In genomic region chr7:64569372-64570361, GRCh38 we compare ENCODE assay signal across 8 cellular contexts. TPM values are rescaled to one million over a fixed set of nuclear protein-coding genes. Genes with fewer than 3 reads are reported as not detected.
DNase-seq lines count a peak whose midpoint lies in the region; ATAC-seq and TF ChIP-seq lines count a peak whose summit lies in the region.
"Not testable (repeated sequence)": the region's sequence is repeated elsewhere in the genome, so short reads cannot be mapped to it uniquely, and the experiment has no call there.

No MANE protein-coding gene starts in this region.

- not testable (repeated sequence) for H3K9ac ChIP-seq in NT2/D1 (ENCODE audit: insufficient read length, low read depth); mammary epithelial cell (ENCODE audit: insufficient read depth, low read length); muscle layer of colon (ENCODE audit: low read length)

- ATAC-seq in GM18909 (IDR thresholded peaks at IDR 0.05; ENCODE audit: poor library complexity, unreplicated experiment) (peak; percentile 52), Right ventricle myocardium superior (ENCODE audit: poor library complexity) (peak; percentile 75), aorta (ENCODE audit: low FRiP score) (peak; percentile 78)

- intact Hi-C loops in mammary epithelial cell (cut with micrococcal nuclease); Right ventricle myocardium superior (cut with DNase I): not testable (repeated sequence)
- intact Hi-C loops in aorta (cut with DNase I): loop anchor here in 1 of 2 donors (10.0 kb wide), 1 partner anchor 105 kb away; no protein-coding TSS in a partner anchor

- H4K20me1 ChIP-seq in mammary epithelial cell (ENCODE audit: insufficient read depth, low read length): not testable (repeated sequence)

- CTCF ChIA-PET in mammary epithelial cell (lab: Charles Lee; ENCODE audit: low non-redundant PET): not testable (repeated sequence)

- BruUV-seq in mammary epithelial cell (replicated peaks; lab: Mats Ljungman, UMichigan): not testable (repeated sequence)

- TF ChIP-seq CTCF in mammary epithelial cell (conservative IDR thresholded peaks at IDR 0.05 in 1 of 2, IDR thresholded peaks at IDR 0.05 in 1 of 2; ENCODE audit: extremely low read depth in 1 of 2, insufficient read depth in 1 of 2, low read depth in 1 of 2, low read length in 2 of 2): not testable (repeated sequence)

- not testable (repeated sequence) for H3K36me3 ChIP-seq in NT2/D1 (ENCODE audit: insufficient read depth, insufficient read length, low read length); mammary epithelial cell (ENCODE audit: insufficient read depth, low read length); muscle layer of colon (ENCODE audit: insufficient read depth, low read length); aorta (ENCODE audit: control insufficient read depth in 1 of 2, insufficient read depth in 2 of 2, low read length in 1 of 2)

- not testable (repeated sequence) for H3K4me1 ChIP-seq in NT2/D1 (ENCODE audit: insufficient read depth, insufficient read length); mammary epithelial cell (ENCODE audit: insufficient read depth, low read length); muscle layer of colon (ENCODE audit: insufficient read depth, low read length); aorta (ENCODE audit: control insufficient read depth in 1 of 2, insufficient read depth in 2 of 2, low read length in 2 of 2)

- not testable (repeated sequence) for H3K9me3 ChIP-seq in NT2/D1 (ENCODE audit: insufficient read depth, low read length); mammary epithelial cell (replicated peaks; ENCODE audit: insufficient read depth, low read length); muscle layer of colon (ENCODE audit: low read length); aorta (ENCODE audit: control insufficient read depth, low read length)

- WGBS in mammary epithelial cell (ENCODE audit: low coverage, missing lambda C conversion rate): 6% methylated on average over 35 of the region's 76 CpGs
- 2% methylated on average over 63 to 76 of the region's 76 CpGs for WGBS in aorta, 2 donors

- peak overlapping the region; percentile 32 for H3K4me3 ChIP-seq in NT2/D1 (ENCODE audit: insufficient read length, low read depth)
- H3K4me3 ChIP-seq in mammary epithelial cell (replicated peaks in 1 of 3; ENCODE audit: insufficient read depth in 1 of 3, low read depth in 2 of 3, low read length in 3 of 3): peak overlapping the region in 2 of 3 experiments; percentile 12 to 26
- H3K4me3 ChIP-seq in muscle layer of colon (ENCODE audit: low read depth in 1 of 2, low read length in 2 of 2): peak overlapping the region; percentile 11 to 61
- H3K4me3 ChIP-seq in aorta (ENCODE audit: low read length in 2 of 2): peak overlapping the region; percentile 1 to 42

- H3K4me2 ChIP-seq in mammary epithelial cell (ENCODE audit: insufficient read depth, low read depth, low read length): peak overlapping the region; percentile 68

- not testable (repeated sequence) for H3K27ac ChIP-seq in mammary epithelial cell (ENCODE audit: insufficient read depth, low read depth, low read length); muscle layer of colon (ENCODE audit: low read depth, low read length); aorta (ENCODE audit: low read depth in 1 of 2, low read length in 2 of 2)

- H3K79me2 ChIP-seq in mammary epithelial cell (ENCODE audit: insufficient read depth, low read length): not testable (repeated sequence)

- dilution Hi-C loops in mammary epithelial cell (cut with HindIII; ENCODE audit: low sequenced_read_pairs): not testable (repeated sequence)

- peak; percentile 43 for DNase-seq in NT2/D1 (ENCODE audit: low read depth, low spot score)
- DNase-seq in activated T-cell treated with anti-CD3 and anti-CD28 coated beads for 1 hour (ENCODE audit: low read depth): peak; percentile 18
- DNase-seq in mammary epithelial cell: not testable (repeated sequence)
- peak; percentile 61 for DNase-seq in Right ventricle myocardium superior
- DNase-seq in stimulated activated CD4-positive, alpha-beta T cell treated with anti-CD3 and anti-CD28 coated beads, Interleukin-2, amount 100 ng/mL, for 4 hours (ENCODE audit: low read depth): peak; percentile 13
- DNase-seq in aorta: peak; percentile 62 to 84

- in situ Hi-C loops in mammary epithelial cell (cut with MboI; ENCODE audit: low sequenced_read_pairs in 2 of 2): not testable (repeated sequence)

- H2AFZ ChIP-seq in mammary epithelial cell (ENCODE audit: low read depth, low read length): peak overlapping the region; percentile 81

- H3K27me3 ChIP-seq in NT2/D1 (ENCODE audit: insufficient read depth, insufficient read length); mammary epithelial cell (ENCODE audit: insufficient read depth, low read length); muscle layer of colon (ENCODE audit: control insufficient read depth in 1 of 2, insufficient read depth in 2 of 2, low read length in 2 of 2); aorta (ENCODE audit: control insufficient read depth in 1 of 2, insufficient read depth in 2 of 2, low read length in 1 of 2): not testable (repeated sequence)

RNA-seq across cellular contexts. Expression of gene ZNF680, which starts 6.8 kb away (rescaled TPM):
- 10 to 100 TPM in 1 of 2 donors, 1 to 10 TPM in 1; 7.6 to 14.5 TPM for total RNA-seq in mammary epithelial cell
- polyA plus RNA-seq in mammary epithelial cell: 1.8 TPM
- 3.7 TPM for polyA minus RNA-seq in mammary epithelial cell
- 18.3 TPM for total RNA-seq in Right ventricle myocardium superior
- total RNA-seq in aorta: 10 to 100 TPM; 23.5 to 35.9 TPM
- 1 to 10 TPM; 2.8 to 7.7 TPM for polyA plus RNA-seq in aorta
